In the genomic region with DNA sequence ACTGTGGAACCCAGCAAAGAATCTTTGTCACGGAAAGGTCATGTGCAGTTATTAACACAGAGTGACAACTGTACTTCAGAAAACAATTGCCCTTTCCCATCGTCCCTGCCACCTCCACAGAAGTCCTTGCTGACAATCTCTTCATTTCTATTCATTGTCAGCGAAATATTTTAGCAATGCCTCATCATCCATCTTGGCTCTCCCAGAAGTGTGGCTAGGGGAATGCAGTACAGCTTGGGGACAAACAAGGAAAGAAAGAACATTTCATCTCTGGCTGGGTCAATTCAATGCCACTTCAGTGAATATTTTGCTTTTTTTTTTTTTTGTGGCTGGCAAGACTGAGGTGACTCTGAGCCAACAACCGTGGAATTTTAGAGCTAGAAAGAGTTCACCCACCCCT, we compare ENCODE assay signal across 18 cellular contexts.
DNase-seq lines count a peak whose midpoint lies in the region; ATAC-seq and TF ChIP-seq lines count a peak whose summit lies in the region.
"Had no signal": no experiment of that assay in that cellular context is flagged by ENCODE, and none has a peak within 500 bp of the region (broad histone marks: within the 10 kb centered on the region; RNA-seq: fewer than 3 reads in every experiment).

No MANE protein-coding gene starts in this region.

- H3K9me3 ChIP-seq in muscle layer of colon (ENCODE audit: low read length) (no peaks in the 10 kb centered on the region), Peyer's patch (no peaks in the 10 kb centered on the region), tibial artery (no peaks in the 10 kb centered on the region)
- H3K9me3 ChIP-seq: HAP-1, SJSA1 had no signal

- H3K9ac ChIP-seq in muscle layer of colon (ENCODE audit: low read length), result no peak overlapping the region

- intact Hi-C loops in tibial artery (cut with DNase I; ENCODE audit: low total_unique reads), result no loop called here

- no peak for TF ChIP-seq POLR2A in Peyer's patch (IDR thresholded peaks at IDR 0.05)

- H3K27ac ChIP-seq in muscle layer of colon (ENCODE audit: low read depth, low read length), result peak overlapping the region; percentile 8
- H3K27ac ChIP-seq in Peyer's patch, result no peak overlapping the region
- peak overlapping the region in 1 of 2 donors; percentile 19 for H3K27ac ChIP-seq in tibial artery
- H3K27ac ChIP-seq: C4-2B had no signal

- H3K4me1 ChIP-seq in muscle layer of colon (ENCODE audit: insufficient read depth, low read length) (peaks cover 3% of the 10 kb centered on the region), Peyer's patch (no peaks in the 10 kb centered on the region), tibial artery (peaks cover 0 to 21% (median 16%) of the 10 kb centered on the region in 4 donors)
- H3K4me1 ChIP-seq: HAP-1 had no signal

- DNase-seq in AG08395 (ENCODE audit: low spot score) (peak; percentile 12), EH (ENCODE audit: low read depth) (peak; percentile 16), RPMI7951 (ENCODE audit: low read depth) (peak; percentile 42), Peyer's patch (no peak), tibial artery (no peak), hypothalamus (lab: John Stamatoyannopoulos, UW) (no peak)
- DNase-seq: AML-193, DMS79 treated with DMSO at 0.1 percent for 48 hours, GDM1, MV-4-11, NCI-H1694 treated with DMSO at 0.1 percent for 48 hours, NCI-H345, NCI-H524 treated with DMSO at 0.1 percent for 48 hours had no signal

- H3K27me3 ChIP-seq in muscle layer of colon (ENCODE audit: control insufficient read depth in 1 of 2, insufficient read depth in 2 of 2, low read length in 2 of 2), result no peaks in the 10 kb centered on the region
- no peaks in the 10 kb centered on the region for H3K27me3 ChIP-seq in Peyer's patch
- H3K27me3 ChIP-seq in tibial artery, result no peaks in the 10 kb centered on the region
- H3K27me3 ChIP-seq: SJSA1 had no signal

- no peak overlapping the region for H3K4me3 ChIP-seq in muscle layer of colon (ENCODE audit: low read depth in 1 of 2, low read length in 2 of 2)
- no peak overlapping the region for H3K4me3 ChIP-seq in Peyer's patch
- H3K4me3 ChIP-seq in tibial artery, result no peak overlapping the region
- H3K4me3 ChIP-seq: HAP-1, SJSA1 had no signal

- H3K36me3 ChIP-seq in muscle layer of colon (ENCODE audit: insufficient read depth, low read length) (no peaks in the 10 kb centered on the region), Peyer's patch (no peaks in the 10 kb centered on the region), tibial artery (no peaks in the 10 kb centered on the region)
- H3K36me3 ChIP-seq: HAP-1, SJSA1 had no signal

- TF ChIP-seq CTCF in Peyer's patch (IDR thresholded peaks at IDR 0.05) (no peak), tibial artery (IDR thresholded peaks at IDR 0.05) (no peak)

- ATAC-seq in HG03439 (IDR thresholded peaks at IDR 0.05; ENCODE audit: unreplicated experiment), result no peak

Comparison
In these comparisons a context has a peak if more than half of its experiments do, and no peak if none do; other contexts are left out.
1. DNase-seq: peak in AG08395 (single experiment), EH (single experiment) and RPMI7951 (single experiment); none in Peyer's patch (0 of 3), tibial artery (0 of 2) and hypothalamus (0 of 51).